In genomic region chr1:109547412-109548320, GRCh38 we compare ENCODE assay signal across 8 cellular contexts. TPM values are rescaled to one million over a fixed set of nuclear protein-coding genes. Genes with fewer than 3 reads are reported as not detected.
DNase-seq lines count a peak whose midpoint lies in the region; ATAC-seq and TF ChIP-seq lines count a peak whose summit lies in the region.

No MANE protein-coding gene starts in this region.

- H3K27ac ChIP-seq in right atrium auricular region (peak overlapping the region; percentile 94 to 96), gastrocnemius medialis (peak overlapping the region; percentile 91 to 99 (median 96))

- peaks cover 0 to 39% of the 10 kb centered on the region in 2 donors for H3K4me1 ChIP-seq in right atrium auricular region
- H3K4me1 ChIP-seq in gastrocnemius medialis: peaks cover 30 to 33% of the 10 kb centered on the region in 2 donors

- no peak for TF ChIP-seq CTCF in right atrium auricular region (IDR thresholded peaks at IDR 0.05)
- no peak for TF ChIP-seq CTCF in gastrocnemius medialis (IDR thresholded peaks at IDR 0.05 in 4 of 5, conservative IDR thresholded peaks at IDR 0.05 in 1 of 5)

- TF ChIP-seq POLR2A in gastrocnemius medialis (IDR thresholded peaks at IDR 0.05): no peak

- H3K36me3 ChIP-seq in right atrium auricular region (no peaks in the 10 kb centered on the region), gastrocnemius medialis (no peaks in the 10 kb centered on the region)

- in situ Hi-C loops in gastrocnemius medialis (cut with MboI; ENCODE audit: low sequenced_read_pairs in 4 of 4): loop anchor here (5.0 to 25.0 kb wide), 9 partner anchors 75 to 440 kb away; partner anchors contain the start of genes GSTM4 (in 3 of the 4), AHCYL1 (in 2 of the 4) and PSRC1 (in 1 of the 4)

- H3K27me3 ChIP-seq in right atrium auricular region (no peaks in the 10 kb centered on the region), gastrocnemius medialis (no peaks in the 10 kb centered on the region)

- H3K9me3 ChIP-seq in right atrium auricular region: no peaks in the 10 kb centered on the region
- no peaks in the 10 kb centered on the region for H3K9me3 ChIP-seq in gastrocnemius medialis

- peak; percentile 64 for DNase-seq in activated CD8-positive, alpha-beta memory T cell treated with anti-CD3 and anti-CD28 coated beads, Interleukin-2, amount 50 U/mL, for 48 hours
- DNase-seq in activated CD8-positive, alpha-beta memory T cell treated with anti-CD3 and anti-CD28 coated beads for 24 hours: no peak
- DNase-seq in HT-29 (ENCODE audit: low spot score) (peak; percentile 51), right atrium auricular region (ENCODE audit: low spot score) (no peak), gastrocnemius medialis (no peak), hepatic stellate cell (ENCODE audit: low spot score) (no peak), iPS-NIHi11 (ENCODE audit: low spot score) (no peak)
- DNase-seq in activated effector memory CD4-positive, alpha-beta T cell treated with anti-CD3 and anti-CD28 coated beads, Interleukin-2, amount 50 U/mL, for 16 hours: peak; percentile 71

- intact Hi-C loops in gastrocnemius medialis (cut with DNase I; ENCODE audit: low total_unique reads): loop anchor here (1.0 to 5.0 kb wide), 3 partner anchors 73 to 437 kb away; partner anchors contain the start of gene AHCYL1

- peak; percentile 42 to 51 for ATAC-seq in gastrocnemius medialis

- peak overlapping the region; percentile 89 to 97 for H3K4me3 ChIP-seq in right atrium auricular region
- H3K4me3 ChIP-seq in gastrocnemius medialis: peak overlapping the region; percentile 82 to 98 (median 93)

RNA-seq across cellular contexts. Expression of gene GNAI3, which starts 0.7 kb away (rescaled TPM):
- total RNA-seq in HT-29 (2014; rRNA removed; shearing (Covaris generic)): 3.8 and 3.9 TPM in 2 replicates
- total RNA-seq in right atrium auricular region: 1 to 10 TPM; 2.6 to 2.8 TPM
- 1 to 10 TPM in 3 of 4 donors, under 1 TPM in 1; 0.90 to 2.5 (median 1.8) TPM for total RNA-seq in gastrocnemius medialis

RNA-seq across cellular contexts. Expression of gene GPR61, which starts 8.0 kb away (rescaled TPM):
- 0.18 TPM in 1 of 2 replicates, not detected in the other for total RNA-seq in HT-29 (2014; rRNA removed; shearing (Covaris generic))
- total RNA-seq in right atrium auricular region: under 1 TPM; 0.11 to 0.16 TPM
- total RNA-seq in gastrocnemius medialis: not detected

RNA-seq across cellular contexts. Expression of gene AMIGO1, which starts 38.1 kb away (rescaled TPM):
- 1.1 and 1.2 TPM in 2 replicates for total RNA-seq in HT-29 (2014; rRNA removed; shearing (Covaris generic))
- total RNA-seq in right atrium auricular region (10 to 100 TPM; 11.0 to 15.1 TPM), gastrocnemius medialis (10 to 100 TPM in 3 of 4 donors, 1 to 10 TPM in 1; 8.6 to 20.9 (median 15.1) TPM)

RNA-seq across cellular contexts. Expression of gene CYB561D1, which starts 53.8 kb away (rescaled TPM):
- total RNA-seq in HT-29 (2014; rRNA removed; shearing (Covaris generic)): 5.9 TPM in 2 replicates
- total RNA-seq in right atrium auricular region: 1 to 10 TPM; 2.6 to 6.9 TPM
- 1 to 10 TPM; 3.1 to 8.0 (median 3.9) TPM for total RNA-seq in gastrocnemius medialis

Comparison
In these comparisons a context has a peak if more than half of its experiments do, and no peak if none do; other contexts are left out.
1. DNase-seq: peak in activated CD8-positive, alpha-beta memory T cell treated with anti-CD3 and anti-CD28 coated beads, Interleukin-2, amount 50 U/mL, for 48 hours (single experiment), HT-29 (single experiment) and activated effector memory CD4-positive, alpha-beta T cell treated with anti-CD3 and anti-CD28 coated beads, Interleukin-2, amount 50 U/mL, for 16 hours (single experiment); none in activated CD8-positive, alpha-beta memory T cell treated with anti-CD3 and anti-CD28 coated beads for 24 hours (single experiment), right atrium auricular region (single experiment), gastrocnemius medialis (0 of 2), hepatic stellate cell (single experiment) and iPS-NIHi11 (single experiment).